In the genomic region with DNA sequence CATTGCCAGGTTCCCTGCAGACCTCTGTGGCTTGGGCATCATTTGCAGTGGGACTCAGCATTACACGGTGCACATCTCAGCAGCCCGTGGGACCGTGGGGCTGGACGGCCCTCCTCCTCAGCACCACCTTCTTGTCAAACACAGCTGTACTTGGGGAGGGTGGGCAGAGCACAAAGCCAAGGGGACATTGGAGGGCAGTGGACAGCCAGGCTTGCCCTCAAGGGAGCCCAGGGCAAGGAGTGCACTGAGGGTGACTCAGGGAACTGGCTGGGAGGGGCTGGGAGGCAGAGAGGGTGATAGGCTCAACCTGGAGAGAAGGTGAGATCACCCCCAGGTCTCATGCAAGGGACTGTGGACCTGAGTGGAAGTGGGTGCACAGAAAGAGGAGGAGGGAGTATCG, we compare ENCODE assay signal across 23 cellular contexts. TPM values are rescaled to one million over a fixed set of nuclear protein-coding genes. Genes with fewer than 3 reads are reported as not detected.
DNase-seq lines count a peak whose midpoint lies in the region; ATAC-seq and TF ChIP-seq lines count a peak whose summit lies in the region.
"Had no signal": no experiment of that assay in that cellular context is flagged by ENCODE, and none has a peak within 500 bp of the region (broad histone marks: within the 10 kb centered on the region; RNA-seq: fewer than 3 reads in every experiment).

No MANE protein-coding gene starts in this region.

- H3K27ac Mint-ChIP-seq in nephron: peak overlapping the region in 2 of 3 experiments; percentile 74 to 86
- H3K27ac Mint-ChIP-seq: activated naive CD8-positive, alpha-beta T cell; CD4-positive, CD25-positive, alpha-beta regulatory T cell; natural killer cell treated with Interleukin-12 subunit alpha and Interleukin-12 subunit beta and Interleukin-15 and Interleukin-18, amount 100 ng/mL, for 72 hours had no signal

- no peaks in the 10 kb centered on the region for H4K20me1 ChIP-seq in BLaER1

- H3K27ac ChIP-seq in BLaER1 (0 out of 2 replicates have a peak overlapping the region, but pooled peaks have one; percentile 30), duodenal mucosa (ENCODE audit: low read depth, low read length) (peak overlapping the region; percentile 15)
- H3K27ac ChIP-seq: brain microvascular endothelial cell, esophagus muscularis mucosa, HL-60, SJCRH30 had no signal

- H3K4me1 ChIP-seq in BLaER1 (peaks cover 51% of the 10 kb centered on the region), duodenal mucosa (ENCODE audit: control insufficient read depth in 1 of 2, insufficient read depth in 2 of 2, low read length in 2 of 2) (peaks cover 10 to 22% of the 10 kb centered on the region in 2 donors)

- peak; percentile 64 for DNase-seq in NCI-H1092 treated with DMSO at 0.1 percent for 48 hours (lab: John Stamatoyannopoulos, UW)
- DNase-seq in AG20443 (ENCODE audit: low spot score): no peak
- DNase-seq in A172 (ENCODE audit: low spot score): no peak
- DNase-seq: activated CD8-positive, alpha-beta memory T cell treated with anti-CD3 and anti-CD28 coated beads for 24 hours; brain microvascular endothelial cell; CD4-positive, CD25-positive, alpha-beta regulatory T cell; NCI-H2029 treated with DMSO at 0.1 percent for 48 hours; NCI-H510A; SJCRH30; T-helper 9 cell had no signal

- no peak overlapping the region for H3K4me2 ChIP-seq in BLaER1
- H3K4me2 ChIP-seq: smooth muscle cell had no signal

- no peaks in the 10 kb centered on the region for H3K9me3 Mint-ChIP-seq in nephron
- H3K9me3 Mint-ChIP-seq: natural killer cell treated with Interleukin-12 subunit alpha and Interleukin-12 subunit beta and Interleukin-15 and Interleukin-18, amount 100 ng/mL, for 72 hours had no signal

- no peaks in the 10 kb centered on the region for H3K9me3 ChIP-seq in BLaER1
- H3K9me3 ChIP-seq in duodenal mucosa (ENCODE audit: control insufficient read depth in 1 of 2, low read length in 2 of 2): no peaks in the 10 kb centered on the region
- H3K9me3 ChIP-seq: esophagus muscularis mucosa, SJCRH30 had no signal

- TF ChIP-seq CTCF in nephron (IDR thresholded peaks at IDR 0.05; ENCODE audit: unreplicated experiment in 3 of 3): no peak

- H3K4me3 ChIP-seq in BLaER1 (no peak overlapping the region), duodenal mucosa (ENCODE audit: low read depth in 1 of 2, low read length in 2 of 2) (no peak overlapping the region)
- H3K4me3 ChIP-seq: esophagus muscularis mucosa, lung, SJCRH30, smooth muscle cell had no signal

- peaks cover 55% of the 10 kb centered on the region for H3K4me1 Mint-ChIP-seq in nephron

- ATAC-seq in HG03175 (IDR thresholded peaks at IDR 0.05; ENCODE audit: unreplicated experiment): no peak
- no peak for ATAC-seq in HG02884 (IDR thresholded peaks at IDR 0.05; ENCODE audit: unreplicated experiment)

- H3K9ac ChIP-seq in BLaER1 (no peak overlapping the region), duodenal mucosa (ENCODE audit: low read depth in 1 of 2, low read length in 2 of 2) (no peak overlapping the region)

- peaks cover 8% of the 10 kb centered on the region for H3K27me3 Mint-ChIP-seq in nephron (ENCODE audit: low read depth)
- H3K27me3 Mint-ChIP-seq: CD4-positive, CD25-positive, alpha-beta regulatory T cell had no signal

- no peak overlapping the region for H3K4me3 Mint-ChIP-seq in nephron
- H3K4me3 Mint-ChIP-seq: activated naive CD8-positive, alpha-beta T cell; CD4-positive, CD25-positive, alpha-beta regulatory T cell; natural killer cell treated with Interleukin-12 subunit alpha and Interleukin-12 subunit beta and Interleukin-15 and Interleukin-18, amount 100 ng/mL, for 72 hours had no signal

- H3K36me3 Mint-ChIP-seq in nephron (ENCODE audit: low read depth): no peaks in the 10 kb centered on the region
- H3K36me3 Mint-ChIP-seq: activated naive CD8-positive, alpha-beta T cell; CD4-positive, CD25-positive, alpha-beta regulatory T cell; natural killer cell treated with Interleukin-12 subunit alpha and Interleukin-12 subunit beta and Interleukin-15 and Interleukin-18, amount 100 ng/mL, for 72 hours had no signal

- no peaks in the 10 kb centered on the region for H3K36me3 ChIP-seq in BLaER1
- no peaks in the 10 kb centered on the region for H3K36me3 ChIP-seq in duodenal mucosa (ENCODE audit: control insufficient read depth in 1 of 2, insufficient read depth in 2 of 2, low read length in 2 of 2)
- H3K36me3 ChIP-seq: brain microvascular endothelial cell, esophagus muscularis mucosa, SJCRH30 had no signal

- H3K27me3 ChIP-seq in BLaER1 (no peaks in the 10 kb centered on the region), duodenal mucosa (ENCODE audit: control insufficient read depth in 1 of 2, insufficient read depth in 2 of 2, low read length in 2 of 2) (no peaks in the 10 kb centered on the region)
- H3K27me3 ChIP-seq: brain microvascular endothelial cell, SJCRH30 had no signal

RNA-seq across cellular contexts. Expression of a gene that starts 3.4 kb away (rescaled TPM):
- total RNA-seq in A172 (2014; rRNA removed; shearing (Covaris generic)): not detected in 2 replicates
- total RNA-seq: CD4-positive, CD25-positive, alpha-beta regulatory T cell; esophagus muscularis mucosa; natural killer cell treated with Interleukin-12 subunit alpha and Interleukin-12 subunit beta and Interleukin-15 and Interleukin-18, amount 100 ng/mL, for 72 hours; OCI-LY7; pulmonary artery endothelial cell; SJCRH30; smooth muscle cell had no signal

RNA-seq across cellular contexts. Expression of a gene that starts 36.7 kb away (rescaled TPM):
- 14.6 and 15.2 TPM in 2 replicates for total RNA-seq in A172 (2014; rRNA removed; shearing (Covaris generic))
- total RNA-seq: CD4-positive, CD25-positive, alpha-beta regulatory T cell; natural killer cell treated with Interleukin-12 subunit alpha and Interleukin-12 subunit beta and Interleukin-15 and Interleukin-18, amount 100 ng/mL, for 72 hours; OCI-LY7; pulmonary artery endothelial cell had no signal
